Comparison of ENCODE assay signal across 17 cellular contexts in genomic region chr6:157673596-157673995, GRCh38.
DNase-seq lines count a peak whose midpoint lies in the region; ATAC-seq and TF ChIP-seq lines count a peak whose summit lies in the region.
"Had no signal": no experiment of that assay in that cellular context is flagged by ENCODE, and none has a peak within 500 bp of the region (broad histone marks: within the 10 kb centered on the region; RNA-seq: fewer than 3 reads in every experiment).

No MANE protein-coding gene starts in this region.

- H3K27ac Mint-ChIP-seq in MCF 10A (ENCODE audit: low read depth, unreplicated experiment) = no peak overlapping the region
- H3K27ac Mint-ChIP-seq: CD14-positive monocyte; CD8-positive, alpha-beta T cell; GM23338 had no signal

- ATAC-seq in heart left ventricle = no peak
- ATAC-seq: CD8-positive, alpha-beta T cell; GM23338 had no signal

- H3K36me3 Mint-ChIP-seq in MCF 10A (ENCODE audit: insufficient read depth, unreplicated experiment) = no peaks in the 10 kb centered on the region
- H3K36me3 Mint-ChIP-seq: CD8-positive, alpha-beta T cell had no signal

- H3K27ac ChIP-seq in heart left ventricle (no peak overlapping the region), WERI-Rb-1 (no peak overlapping the region), sigmoid colon (no peak overlapping the region)
- H3K27ac ChIP-seq: BLaER1, HL-60 had no signal

- intact Hi-C loops in cardiac septum (cut with DNase I) (no loop called here), heart left ventricle (cut with DNase I) (no loop called here), sigmoid colon (cut with DNase I) (no loop called here), MCF 10A (cut with micrococcal nuclease) (no loop called here)

- no peak overlapping the region for H3K4me3 Mint-ChIP-seq in MCF 10A (ENCODE audit: unreplicated experiment)
- H3K4me3 Mint-ChIP-seq: CD14-positive monocyte; CD8-positive, alpha-beta T cell; GM23338 had no signal

- TF ChIP-seq POLR2A in heart left ventricle (IDR thresholded peaks at IDR 0.05) = no peak
- TF ChIP-seq POLR2A in sigmoid colon (IDR thresholded peaks at IDR 0.05) = no peak

- 82 to 87% (median 84%) methylated on average over 15 of the region's 15 CpGs for WGBS in heart left ventricle, 4 donors
- 94 to 96% methylated on average over 15 of the region's 15 CpGs for WGBS in sigmoid colon, 2 donors

- POLR2A ChIA-PET in MCF 10A (lab: Yijun Ruan, JAX) = no interaction called here

- H3K4me1 Mint-ChIP-seq in MCF 10A (ENCODE audit: insufficient read depth, unreplicated experiment) = peaks cover 11% of the 10 kb centered on the region

- BruUV-seq in MCF 10A (replicated peaks; lab: Mats Ljungman, UMichigan) = no TSS peak

- H3K9me3 Mint-ChIP-seq in MCF 10A (ENCODE audit: unreplicated experiment) = no peaks in the 10 kb centered on the region
- H3K9me3 Mint-ChIP-seq: CD14-positive monocyte; CD8-positive, alpha-beta T cell; GM23338 had no signal

- peaks cover 0 to 9% (median 2%) of the 10 kb centered on the region in 9 donors for H3K36me3 ChIP-seq in heart left ventricle
- H3K36me3 ChIP-seq in WERI-Rb-1 = no peaks in the 10 kb centered on the region; the same call in 1 of the 2 replicates
- no peaks in the 10 kb centered on the region for H3K36me3 ChIP-seq in sigmoid colon
- H3K36me3 ChIP-seq: BLaER1 had no signal

- H3K27me3 ChIP-seq in heart left ventricle (no peaks in the 10 kb centered on the region), WERI-Rb-1 (ENCODE audit: insufficient read depth, low read depth, severe bottlenecking) (no peaks in the 10 kb centered on the region), sigmoid colon (no peaks in the 10 kb centered on the region)

- DNase-seq in cardiac septum (ENCODE audit: low spot score) (peak; percentile 27), heart left ventricle (no peak), WERI-Rb-1 (peak; percentile 68), sigmoid colon (peak; percentile 60), MCF 10A (ENCODE audit: unreplicated experiment) (no peak), NCI-H526 (lab: John Stamatoyannopoulos, UW) (no peak), DMS53 (lab: John Stamatoyannopoulos, UW) (no peak)
- DNase-seq: 8988T; CD8-positive, alpha-beta T cell; COR-L47; DMS79; GDM1; HCEC 1CT had no signal

- H3K4me3 ChIP-seq in heart left ventricle (no peak overlapping the region), WERI-Rb-1 (ENCODE audit: low read depth, low read length) (peak overlapping the region; percentile 1; the same call in 1 of the 2 replicates), sigmoid colon (no peak overlapping the region)
- H3K4me3 ChIP-seq: BLaER1, GM23338 had no signal

- TF ChIP-seq EP300 in sigmoid colon (IDR thresholded peaks at IDR 0.05) = no peak

- no peak for TF ChIP-seq CTCF in heart left ventricle (IDR thresholded peaks at IDR 0.05)
- TF ChIP-seq CTCF in WERI-Rb-1 (IDR thresholded peaks at IDR 0.05; ENCODE audit: low read depth, low read length) = no peak
- TF ChIP-seq CTCF in sigmoid colon (IDR thresholded peaks at IDR 0.05) = no peak
- TF ChIP-seq CTCF in MCF 10A (IDR thresholded peaks at IDR 0.05; ENCODE audit: unreplicated experiment) = no peak

- H3K9me3 ChIP-seq in heart left ventricle = no peaks in the 10 kb centered on the region
- H3K9me3 ChIP-seq in WERI-Rb-1 (ENCODE audit: severe bottlenecking) = no peaks in the 10 kb centered on the region
- no peaks in the 10 kb centered on the region for H3K9me3 ChIP-seq in sigmoid colon
- H3K9me3 ChIP-seq: BLaER1 had no signal

- peaks cover 0 to 22% (median 17%) of the 10 kb centered on the region in 12 donors for H3K4me1 ChIP-seq in heart left ventricle
- peaks cover 0 to 19% (median 14%) of the 10 kb centered on the region in 4 donors for H3K4me1 ChIP-seq in sigmoid colon

- CTCF ChIA-PET in MCF 10A (lab: Yijun Ruan, JAX) = no interaction called here

- no peaks in the 10 kb centered on the region for H3K27me3 Mint-ChIP-seq in MCF 10A (ENCODE audit: insufficient read depth, unreplicated experiment)

Comparison
In these comparisons a context has a peak if more than half of its experiments do, and no peak if none do; other contexts are left out.
1. DNase-seq: peak in cardiac septum (single experiment), WERI-Rb-1 (single experiment) and sigmoid colon (single experiment); none in heart left ventricle (0 of 5), MCF 10A (single experiment), NCI-H526 (0 of 2) and DMS53 (single experiment).